In genomic region chr19:10408511-10409291, GRCh38 we compare ENCODE assay signal across 9 cellular contexts. TPM values are rescaled to one million over a fixed set of nuclear protein-coding genes. Genes with fewer than 3 reads are reported as not detected.
DNase-seq lines count a peak whose midpoint lies in the region; ATAC-seq, FAIRE-seq and TF ChIP-seq lines count a peak whose summit lies in the region.
"Had no signal": no experiment of that assay in that cellular context is flagged by ENCODE, and none has a peak within 500 bp of the region (broad histone marks: within the 10 kb centered on the region; RNA-seq: fewer than 3 reads in every experiment).

No MANE protein-coding gene starts in this region.

- no peak for TF ChIP-seq CTCF in CD14-positive monocyte (IDR thresholded peaks at IDR 0.05)
- no peak for TF ChIP-seq CTCF in NB4 (IDR thresholded peaks at IDR 0.05; ENCODE audit: low read depth, low read length)
- TF ChIP-seq CTCF in kidney (IDR thresholded peaks at IDR 0.05; ENCODE audit: borderline replicate concordance, extremely low read depth, insufficient read depth), result no peak
- TF ChIP-seq CTCF in PC-3 (conservative IDR thresholded peaks at IDR 0.05; ENCODE audit: low read depth, low read length), result no peak

- peak overlapping the region; percentile 57 for H3K4me3 ChIP-seq in NB4 (ENCODE audit: low read depth, low read length)
- no peak overlapping the region for H3K4me3 ChIP-seq in kidney (ENCODE audit: low read length in 2 of 2)
- no peak overlapping the region for H3K4me3 ChIP-seq in PC-3 (ENCODE audit: low read length)

- H3K4me2 ChIP-seq in PC-3 (ENCODE audit: low read length), result no peak overlapping the region

- no peak for FAIRE-seq in kidney (lab: Jason Lieb, UNC)

- peaks cover 14 to 26% (median 17%) of the 10 kb centered on the region in 3 donors for H3K27me3 Mint-ChIP-seq in CD14-positive monocyte (ENCODE audit: low read depth in 3 of 3)
- H3K27me3 Mint-ChIP-seq in activated T-helper 17 cell treated with anti-CD3 and anti-CD28 coated beads, Interleukin-2, amount 50 U/mL, for 72 hours, result no peaks in the 10 kb centered on the region

- H4K20me1 ChIP-seq in PC-3 (ENCODE audit: low read length), result no peaks in the 10 kb centered on the region

- H3K9me2 ChIP-seq in PC-3 (replicated peaks; ENCODE audit: low read length), result no peaks in the 10 kb centered on the region

- H3K9me3 ChIP-seq in kidney (ENCODE audit: control insufficient read depth in 1 of 2, low read length in 2 of 2) (no peaks in the 10 kb centered on the region), PC-3 (ENCODE audit: low read length) (no peaks in the 10 kb centered on the region)

- peak overlapping the region; percentile 88 to 94 (median 92) for H3K27ac Mint-ChIP-seq in CD14-positive monocyte
- peak overlapping the region; percentile 29 for H3K27ac Mint-ChIP-seq in activated T-helper 17 cell treated with anti-CD3 and anti-CD28 coated beads, Interleukin-2, amount 50 U/mL, for 72 hours

- peak; percentile 91 for DNase-seq in CD14-positive monocyte (ENCODE audit: low spot score)
- peak; percentile 97 for DNase-seq in NB4 (ENCODE audit: low read depth)
- DNase-seq in midbrain (lab: John Stamatoyannopoulos, UW), result peak; percentile 22
- no peak for DNase-seq in OCI-M1 (lab: John Stamatoyannopoulos, UW)
- no peak for DNase-seq in kidney
- no peak for DNase-seq in NCI-H1694 treated with DMSO at 0.1 percent for 48 hours (lab: John Stamatoyannopoulos, UW)
- DNase-seq in PC-3, result no peak

- peaks cover 3% of the 10 kb centered on the region for H3F3A ChIP-seq in PC-3 (ENCODE audit: low read length, unreplicated experiment)

- POLR2A ChIA-PET in PC-3 (lab: Charles Lee; ENCODE audit: unreplicated experiment), result no interaction called here

- H3K4me1 Mint-ChIP-seq in CD14-positive monocyte, result peaks cover 75% of the 10 kb centered on the region
- peaks cover 13% of the 10 kb centered on the region for H3K4me1 Mint-ChIP-seq in activated T-helper 17 cell treated with anti-CD3 and anti-CD28 coated beads, Interleukin-2, amount 50 U/mL, for 72 hours

- H3K79me2 ChIP-seq in PC-3 (ENCODE audit: low read length), result no peaks in the 10 kb centered on the region

- H3K4me3 Mint-ChIP-seq in CD14-positive monocyte, result peak overlapping the region; percentile 56 to 75
- peak overlapping the region; percentile 71 for H3K4me3 Mint-ChIP-seq in activated T-helper 17 cell treated with anti-CD3 and anti-CD28 coated beads, Interleukin-2, amount 50 U/mL, for 72 hours

- CTCF ChIA-PET in PC-3 (lab: Charles Lee), result no interaction called here

- H3K9me3 Mint-ChIP-seq in CD14-positive monocyte, result peaks cover 0 to 4% (median 0%) of the 10 kb centered on the region in 7 donors
- no peaks in the 10 kb centered on the region for H3K9me3 Mint-ChIP-seq in activated T-helper 17 cell treated with anti-CD3 and anti-CD28 coated beads, Interleukin-2, amount 50 U/mL, for 72 hours

- peaks cover 0 to 5% of the 10 kb centered on the region in 2 donors for H3K4me1 ChIP-seq in kidney (ENCODE audit: control insufficient read depth in 1 of 2, insufficient read depth in 1 of 2, low read depth in 1 of 2, low read length in 2 of 2)
- H3K4me1 ChIP-seq in PC-3 (ENCODE audit: insufficient read depth, low read length), result 0 out of 2 replicates have a peak, but pooled peaks cover 3% of the 10 kb centered on the region

- peak; percentile 81 for TF ChIP-seq POLR2A in NB4 (IDR thresholded peaks at IDR 0.05; ENCODE audit: extremely low read depth, insufficient read length)

- no peak overlapping the region for H3K27ac ChIP-seq in kidney (ENCODE audit: low read depth in 2 of 2, low read length in 2 of 2)
- no peak overlapping the region for H3K27ac ChIP-seq in PC-3 (ENCODE audit: low read length)
- H3K27ac ChIP-seq: VCaP had no signal

- H3K36me3 Mint-ChIP-seq in CD14-positive monocyte, result peaks cover 2 to 8% of the 10 kb centered on the region in 2 donors
- no peaks in the 10 kb centered on the region for H3K36me3 Mint-ChIP-seq in activated T-helper 17 cell treated with anti-CD3 and anti-CD28 coated beads, Interleukin-2, amount 50 U/mL, for 72 hours (ENCODE audit: low read depth)

- H3K36me3 ChIP-seq in kidney (ENCODE audit: control insufficient read depth in 1 of 2, insufficient read depth in 2 of 2, low read length in 2 of 2) (no peaks in the 10 kb centered on the region), PC-3 (ENCODE audit: low read depth, low read length) (no peaks in the 10 kb centered on the region)

- BruUV-seq in PC-3 (replicated peaks; lab: Mats Ljungman, UMichigan), result no TSS peak

- H3K27me3 ChIP-seq in PC-3 (ENCODE audit: low read length), result no peaks in the 10 kb centered on the region

- H2AFZ ChIP-seq in PC-3 (ENCODE audit: low read length), result no peak overlapping the region

- intact Hi-C loops in CD14-positive monocyte (cut with micrococcal nuclease), result loop anchor here in 1 of 2 donors (10.0 kb wide), 1 partner anchor 156 kb away; the partner anchor contains the start of genes CDKN2D and KRI1
- intact Hi-C loops in kidney (cut with DNase I), result no loop called here
- intact Hi-C loops in PC-3 (cut with micrococcal nuclease), result no loop called here

- no peak overlapping the region for H3K9ac ChIP-seq in kidney (ENCODE audit: low read length in 2 of 2)
- no peak overlapping the region for H3K9ac ChIP-seq in PC-3 (ENCODE audit: low read length)

- ATAC-seq in activated T-helper 17 cell treated with anti-CD3 and anti-CD28 coated beads, Interleukin-2, amount 50 U/mL, for 72 hours (replicated peaks), result peak; percentile 72
- no peak for ATAC-seq in PC-3

RNA-seq across cellular contexts. Expression of gene CDC37, which starts 5.4 kb away (rescaled TPM):
- polyA plus RNA-seq in CD14-positive monocyte, result 10 to 100 TPM; 49.3 to 54.9 TPM
- total RNA-seq in activated T-helper 17 cell treated with anti-CD3 and anti-CD28 coated beads, Interleukin-2, amount 50 U/mL, for 72 hours, result 100 to 1,000 TPM; 140 to 226 TPM
- 139 TPM for total RNA-seq in kidney
- 149 TPM for polyA plus RNA-seq in kidney (ENCODE audit: insufficient read depth, low read depth, low replicate concordance)
- total RNA-seq in PC-3 (2014; rRNA removed), result 560 and 709 TPM in 2 replicates

RNA-seq across cellular contexts. Expression of gene PDE4A, which starts 11.6 kb away (rescaled TPM):
- polyA plus RNA-seq in CD14-positive monocyte (1 to 10 TPM; 4.7 to 5.8 TPM), kidney (ENCODE audit: insufficient read depth, low read depth, low replicate concordance) (4.5 TPM)
- 1 to 10 TPM; 9.0 to 9.1 TPM for total RNA-seq in activated T-helper 17 cell treated with anti-CD3 and anti-CD28 coated beads, Interleukin-2, amount 50 U/mL, for 72 hours
- total RNA-seq in kidney (17.5 TPM), PC-3 (2014; rRNA removed) (2.8 and 3.1 TPM in 2 replicates)

RNA-seq across cellular contexts. Expression of gene TYK2, which starts 28.3 kb away (rescaled TPM):
- polyA plus RNA-seq in CD14-positive monocyte (100 to 1,000 TPM in 1 of 2 donors, 10 to 100 TPM in 1; 82.9 to 113 TPM), kidney (ENCODE audit: insufficient read depth, low read depth, low replicate concordance) (131 TPM)
- total RNA-seq in activated T-helper 17 cell treated with anti-CD3 and anti-CD28 coated beads, Interleukin-2, amount 50 U/mL, for 72 hours, result 100 to 1,000 TPM; 221 to 245 TPM
- total RNA-seq in kidney (127 TPM), PC-3 (2014; rRNA removed) (177 and 201 TPM in 2 replicates)

Comparison
In these comparisons a context has a peak if more than half of its experiments do, and no peak if none do; other contexts are left out.
1. DNase-seq: peak in CD14-positive monocyte (single experiment), NB4 (single experiment) and midbrain (single experiment); none in OCI-M1 (single experiment), kidney (single experiment), NCI-H1694 treated with DMSO at 0.1 percent for 48 hours (single experiment) and PC-3 (single experiment).